ENCODE assay signal across 19 cellular contexts in the genomic region with DNA sequence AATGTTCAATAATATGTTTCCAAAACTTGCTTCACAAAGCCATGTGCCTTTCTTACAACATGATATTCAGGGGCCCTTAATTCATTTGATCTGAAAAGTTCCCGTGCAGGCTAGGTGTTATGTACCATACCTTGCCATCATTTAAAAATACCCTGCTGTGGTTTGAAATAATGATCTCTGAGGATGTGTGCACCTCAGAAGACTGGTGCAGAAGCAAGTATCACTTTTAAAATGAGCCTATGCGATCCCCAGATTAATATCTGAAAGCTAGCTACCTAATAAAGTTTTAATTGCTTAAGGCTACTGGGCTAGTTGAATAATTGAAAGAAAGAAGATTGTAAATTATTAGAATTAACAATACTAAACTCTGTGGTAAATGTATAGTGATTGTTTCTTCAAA.
DNase-seq lines count a peak whose midpoint lies in the region; ATAC-seq lines count a peak whose summit lies in the region.
"Had no signal": no experiment of that assay in that cellular context is flagged by ENCODE, and none has a peak within 500 bp of the region (broad histone marks: within the 10 kb centered on the region; RNA-seq: fewer than 3 reads in every experiment).

No MANE protein-coding gene starts in this region.

- DNase-seq in SK-N-MC (ENCODE audit: low read depth, low spot score) (no peak), NCI-H2171 (lab: John Stamatoyannopoulos, UW) (no peak), COR-L47 (lab: John Stamatoyannopoulos, UW) (no peak), activated gamma-delta T cell (lab: John Stamatoyannopoulos, UW) (no peak)
- DNase-seq: AML-193; Calu3; CD4-positive, CD25-positive, alpha-beta regulatory T cell; DMS79; KBM-7; NCI-H1048; NCI-H1694; NCI-H748 treated with DMSO at 0.1 percent for 48 hours; Right ventricle myocardium superior; T-helper 2 cell had no signal

- peak; percentile 85 for ATAC-seq in GM18868 (IDR thresholded peaks at IDR 0.05; ENCODE audit: unreplicated experiment)
- ATAC-seq in HG02642 (IDR thresholded peaks at IDR 0.05; ENCODE audit: poor library complexity, unreplicated experiment) = peak; percentile 59
- ATAC-seq in HG03108 (IDR thresholded peaks at IDR 0.05; ENCODE audit: unreplicated experiment) = peak; percentile 56
- no peak for ATAC-seq in HG02571 (IDR thresholded peaks at IDR 0.05; ENCODE audit: unreplicated experiment)
- ATAC-seq: Panc1 had no signal

- H3K4me3 ChIP-seq in SK-N-MC = no peak overlapping the region

- peaks cover 9% of the 10 kb centered on the region; the same call in 1 of the 2 replicates for H3K36me3 ChIP-seq in SK-N-MC (ENCODE audit: insufficient read depth, low read length)

- H3K27ac ChIP-seq in SK-N-MC = 0 out of 2 replicates have a peak overlapping the region, but pooled peaks have one; percentile 30

- no peaks in the 10 kb centered on the region for H3K9me3 ChIP-seq in SK-N-MC (ENCODE audit: low read depth, low read length)

- H3K9ac ChIP-seq in SK-N-MC (ENCODE audit: insufficient read length) = no peak overlapping the region
